9 cellular contexts compared by ENCODE assay signal in the genomic region with DNA sequence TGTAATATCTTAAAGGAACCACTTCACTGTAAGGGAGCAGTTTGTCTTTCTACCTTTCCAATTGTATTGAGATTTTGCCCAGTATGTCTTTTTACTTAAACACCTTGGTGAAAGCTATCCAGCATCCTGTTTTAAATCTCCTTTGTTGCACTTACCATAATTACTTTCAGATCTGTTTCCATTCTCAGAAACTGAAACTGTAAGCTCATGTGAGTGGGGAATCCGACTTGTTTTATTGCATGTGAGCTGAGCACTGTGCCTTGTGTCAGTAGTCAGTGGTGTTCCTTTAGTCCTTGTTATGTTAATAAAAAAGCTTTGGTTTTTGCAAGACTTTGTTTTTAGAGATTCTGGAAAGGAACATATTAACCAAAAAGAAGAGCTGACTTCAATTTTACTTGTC. TPM values are rescaled to one million over a fixed set of nuclear protein-coding genes. Genes with fewer than 3 reads are reported as not detected.
DNase-seq lines count a peak whose midpoint lies in the region; ATAC-seq and TF ChIP-seq lines count a peak whose summit lies in the region.
"Had no signal": no experiment of that assay in that cellular context is flagged by ENCODE, and none has a peak within 500 bp of the region (broad histone marks: within the 10 kb centered on the region; RNA-seq: fewer than 3 reads in every experiment).

No MANE protein-coding gene starts in this region.

- H3K27ac ChIP-seq in ACC112 (ENCODE audit: low read depth, low read length) (peak overlapping the region; percentile 9; the same call in 1 of the 2 replicates), endodermal cell (ENCODE audit: low read depth, low read length) (no peak overlapping the region)

- no peaks in the 10 kb centered on the region for H3K9me3 ChIP-seq in endodermal cell (ENCODE audit: control insufficient read depth, low read length)

- H3K79me2 ChIP-seq in ACC112 (ENCODE audit: control insufficient read depth, insufficient read depth, low read length, unreplicated experiment) = peaks cover 41% of the 10 kb centered on the region

- H3K36me3 Mint-ChIP-seq in endodermal cell (ENCODE audit: low read depth) (peaks cover 10% of the 10 kb centered on the region), glutamatergic neuron (ENCODE audit: unreplicated experiment) (no peaks in the 10 kb centered on the region)

- WGBS in endodermal cell (ENCODE audit: insufficient coverage in 1 of 2, insufficient read length in 1 of 2), 2 experiments = 20% methylated on average over 1 of the region's 1 CpG; no CpG with 5 or more reads in 1 of the 2 experiments

- no peak for DNase-seq in endodermal cell
- DNase-seq in NCI-H1694 (lab: John Stamatoyannopoulos, UW) = no peak
- DNase-seq in glutamatergic neuron = no peak
- no peak for DNase-seq in NCI-H146 (lab: John Stamatoyannopoulos, UW)
- DNase-seq: DMS 273 treated with DMSO at 0.1 percent for 48 hours had no signal

- no peak for TF ChIP-seq CTCF in endodermal cell (conservative IDR thresholded peaks at IDR 0.05)
- no peak for TF ChIP-seq CTCF in glutamatergic neuron (IDR thresholded peaks at IDR 0.05; ENCODE audit: partially characterized antibody, unreplicated experiment)

- H3K4me1 Mint-ChIP-seq in endodermal cell (peaks cover 37% of the 10 kb centered on the region), glutamatergic neuron (ENCODE audit: low read depth, unreplicated experiment) (peaks cover 16% of the 10 kb centered on the region)

- H3K27me3 ChIP-seq in ACC112 (ENCODE audit: insufficient read depth, low read length) = no peaks in the 10 kb centered on the region
- H3K27me3 ChIP-seq in endodermal cell (ENCODE audit: control insufficient read depth, insufficient read depth, low read length, poor library complexity, severe bottlenecking) = no peaks in the 10 kb centered on the region

- H2AFZ ChIP-seq in ACC112 (ENCODE audit: low read length, unreplicated experiment) = no peak overlapping the region

- no peak overlapping the region for H3K9ac ChIP-seq in endodermal cell (ENCODE audit: extremely low read depth, low read length, poor library complexity, severe bottlenecking)

- peak overlapping the region; percentile 61 for H3K4me3 ChIP-seq in ACC112 (ENCODE audit: low read depth, low read length)
- H3K4me3 ChIP-seq in endodermal cell (ENCODE audit: low read length) = no peak overlapping the region

- no peaks in the 10 kb centered on the region for H3K36me3 ChIP-seq in ACC112 (ENCODE audit: insufficient read depth, low read length)
- H3K36me3 ChIP-seq in endodermal cell (ENCODE audit: control insufficient read depth, insufficient read depth, low read length) = peaks cover 9% of the 10 kb centered on the region

- H3K27me3 Mint-ChIP-seq in endodermal cell (ENCODE audit: insufficient read depth) (no peaks in the 10 kb centered on the region), glutamatergic neuron (ENCODE audit: unreplicated experiment) (no peaks in the 10 kb centered on the region)

- ATAC-seq in GM19455 (IDR thresholded peaks at IDR 0.05; ENCODE audit: unreplicated experiment) = peak; percentile 88
- peak; percentile 73 for ATAC-seq in HG03520 (IDR thresholded peaks at IDR 0.05; ENCODE audit: unreplicated experiment)
- ATAC-seq in HG03097 (IDR thresholded peaks at IDR 0.05; ENCODE audit: low FRiP score, unreplicated experiment) = no peak

- H3K9me3 Mint-ChIP-seq in endodermal cell (no peaks in the 10 kb centered on the region), glutamatergic neuron (ENCODE audit: unreplicated experiment) (no peaks in the 10 kb centered on the region)

- H3K27ac Mint-ChIP-seq in endodermal cell (peak overlapping the region; percentile 6), glutamatergic neuron (ENCODE audit: unreplicated experiment) (no peak overlapping the region)

- no peak overlapping the region for H3K4me3 Mint-ChIP-seq in endodermal cell
- no peak overlapping the region for H3K4me3 Mint-ChIP-seq in glutamatergic neuron (ENCODE audit: unreplicated experiment)

- peaks cover 24% of the 10 kb centered on the region for H3K4me1 ChIP-seq in ACC112 (ENCODE audit: control insufficient read depth, insufficient read depth, low read length, unreplicated experiment)
- H3K4me1 ChIP-seq in endodermal cell (ENCODE audit: control insufficient read depth, insufficient read depth, low read length) = peaks cover 9% of the 10 kb centered on the region

RNA-seq across cellular contexts. Expression of a gene that starts 42.2 kb away (rescaled TPM):
- 10 to 100 TPM; 69.4 to 96.4 TPM for total RNA-seq in endodermal cell
- 40.2 TPM for polyA plus RNA-seq in endodermal cell (2013, experiment 1 of 2)
- 38.8 TPM for polyA plus RNA-seq in endodermal cell (2013, experiment 2 of 2)
- 27.7 TPM for total RNA-seq in glutamatergic neuron (ENCODE audit: unreplicated experiment)
